In the genomic region with DNA sequence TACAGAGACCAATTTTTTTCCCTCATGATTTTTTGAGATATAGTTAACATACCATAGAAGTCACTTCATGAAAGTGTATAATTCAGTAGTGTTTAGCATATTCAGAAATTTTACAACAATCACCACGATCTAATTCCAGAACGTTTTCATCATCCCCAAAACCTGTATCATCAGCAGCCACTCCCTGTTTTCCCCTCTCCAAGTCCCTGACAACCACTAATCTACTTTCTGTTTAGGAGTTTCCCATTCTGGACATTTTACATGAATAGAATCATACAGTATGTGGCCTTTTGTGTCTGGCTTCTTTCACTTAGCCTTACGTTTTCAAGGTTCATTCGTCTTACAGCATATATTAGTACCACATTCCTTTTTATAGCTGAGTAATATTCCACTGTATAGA, we compare ENCODE assay signal across 25 cellular contexts.
"Had no signal": no experiment of that assay in that cellular context is flagged by ENCODE, and none has a peak within 500 bp of the region (broad histone marks: within the 10 kb centered on the region; RNA-seq: fewer than 3 reads in every experiment).

No MANE protein-coding gene starts in this region.

- H3K9me3 ChIP-seq: testis, thoracic aorta, thyroid gland, tibial artery, transverse colon, upper lobe of left lung, upper lobe of right lung, uterus, vagina had no signal

- H3K4me3 ChIP-seq: stomach, suprapubic skin, testis, thoracic aorta, thyroid gland, tibial artery, tibial nerve, transverse colon, upper lobe of left lung, upper lobe of right lung, uterus, vagina had no signal

- H3K4me1 ChIP-seq: stomach, suprapubic skin, testis, thyroid gland, tibial artery, tibial nerve, transverse colon, upper lobe of left lung, upper lobe of right lung, uterus, vagina had no signal

- H3K36me3 ChIP-seq: stomach, suprapubic skin, thoracic aorta, thyroid gland, tibial artery, tibial nerve, transverse colon, upper lobe of left lung, upper lobe of right lung, uterus, vagina had no signal

- DNase-seq: stimulated activated CD4-positive, alpha-beta T cell treated with anti-CD3 and anti-CD28 coated beads, Interleukin-2, amount 100 ng/mL, for 48 hours; stimulated activated CD4-positive, alpha-beta T cell treated with anti-CD3 and anti-CD28 coated beads, Interleukin-4, amount 100 ng/mL, for 1 hour; stimulated activated CD4-positive, alpha-beta T cell treated with anti-CD3 and anti-CD28 coated beads, Interleukin-4, amount 100 ng/mL, for 24 hours; stimulated activated CD4-positive, alpha-beta T cell treated with anti-CD3 and anti-CD28 coated beads, Interleukin-4, amount 100 ng/mL, for 4 hours; stimulated activated CD8-positive, alpha-beta memory T cell treated with anti-CD3 and anti-CD28 coated beads, Interleukin-4, amount 100 ng/mL, for 48 hours; stimulated activated naive B cell treated with anti-CD40 and anti-IgM and Interleukin-4, amounts not matched to agents 10 μg/mL and 1 μg/mL and 100 μg/mL, for 72 hours; stimulated activated naive CD4-positive, alpha-beta T cell; stimulated activated naive CD4-positive, alpha-beta T cell treated with Interleukin-2 at 50 U/mL for 16 hours; stimulated activated naive CD8-positive, alpha-beta T cell treated with anti-CD3 and anti-CD28 coated beads, Interleukin-15, amount 100 ng/mL, for 72 hours; stimulated activated naive CD8-positive, alpha-beta T cell treated with anti-CD3 and anti-CD28 coated beads, Interleukin-15, Interleukin-2, amounts not matched to agents 100 U/mL and 50 U/mL, for 24 hours; stomach; substantia nigra; testis; thyroid gland; tibial artery; transverse colon; upper lobe of left lung; upper lobe of right lung; uterus had no signal

- H3K27ac ChIP-seq: stomach, suprapubic skin, testis, thoracic aorta, thyroid gland, tibial artery, tibial nerve, transverse colon, upper lobe of left lung, upper lobe of right lung, uterus, vagina had no signal

- H3K27me3 ChIP-seq: stomach, suprapubic skin, testis, thyroid gland, tibial artery, tibial nerve, transverse colon, upper lobe of left lung, upper lobe of right lung, uterus, vagina had no signal

- ATAC-seq: stimulated activated effector memory CD8-positive, alpha-beta T cell treated with anti-CD3 and anti-CD28 coated beads, Interleukin-12 subunit alpha, Interleukin-12 subunit beta, amount 100 ng/mL, for 72 hours; stimulated activated memory B cell treated with anti-CD40 and anti-IgM and Interleukin-4, amounts not matched to agents 10 μg/mL and 1 μg/mL and 100 μg/mL, for 72 hours; stimulated activated naive B cell treated with anti-CD40 and anti-IgM and Interleukin-4, amounts not matched to agents 10 μg/mL and 1 μg/mL and 100 μg/mL, for 72 hours; stimulated activated naive CD8-positive, alpha-beta T cell treated with anti-CD3 and anti-CD28 coated beads, Interleukin-15, amount 100 ng/mL, for 72 hours; stimulated activated naive CD8-positive, alpha-beta T cell treated with anti-CD3 and anti-CD28 coated beads, Interleukin-15, Interleukin-2, amounts not matched to agents 100 U/mL and 50 U/mL, for 24 hours; upper lobe of right lung had no signal
